8 cellular contexts compared by ENCODE assay signal in the genomic region with DNA sequence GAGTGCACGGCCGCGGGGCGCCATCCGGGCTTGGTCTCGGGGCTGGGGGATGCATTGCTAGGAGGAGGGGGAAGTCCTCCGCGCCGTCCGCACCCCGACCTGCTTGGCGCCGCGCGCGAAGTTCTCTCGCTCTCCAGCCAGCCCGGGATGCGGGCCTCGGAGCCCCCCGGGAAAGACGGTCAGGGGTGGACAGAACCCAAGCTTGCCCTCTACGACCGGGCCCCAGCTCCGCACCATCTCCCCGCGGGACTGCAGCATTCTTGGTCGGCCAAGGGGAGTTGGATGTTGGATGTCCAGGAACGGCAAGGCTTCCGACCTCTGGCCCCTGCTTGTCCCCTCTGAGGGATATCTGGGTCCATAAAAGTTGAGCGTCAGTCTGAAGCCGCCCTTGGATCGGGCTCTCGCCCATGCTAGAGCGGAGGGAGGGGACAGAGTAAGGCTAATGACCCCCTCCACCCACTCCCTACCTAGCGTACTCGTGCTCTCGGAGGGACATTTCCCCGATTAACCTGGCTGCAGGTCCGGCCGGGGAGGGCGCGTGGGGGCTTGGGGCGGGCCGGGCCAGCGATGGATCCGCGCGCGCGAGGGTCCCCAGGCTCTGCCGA. TPM values are rescaled to one million over a fixed set of nuclear protein-coding genes. Genes with fewer than 3 reads are reported as not detected.
DNase-seq lines count a peak whose midpoint lies in the region; ATAC-seq and TF ChIP-seq lines count a peak whose summit lies in the region.

No MANE protein-coding gene starts in this region.

- no peaks in the 10 kb centered on the region for H3K79me1 ChIP-seq in mesendoderm (ENCODE audit: low read length)

- H3K9me3 Mint-ChIP-seq in brain = peaks cover 0 to 22% (median 0%) of the 10 kb centered on the region in 5 experiments

- H3K4me3 Mint-ChIP-seq in brain = peak overlapping the region; percentile 92 to 98 (median 93)

- H3K27ac ChIP-seq in mesendoderm (ENCODE audit: low read depth, low read length) = no peak overlapping the region

- peak overlapping the region; percentile 77 for H3K9ac ChIP-seq in mesendoderm (ENCODE audit: low read length)

- H3K79me2 ChIP-seq in mesendoderm (ENCODE audit: control insufficient read depth, insufficient read depth, low read length) = no peaks in the 10 kb centered on the region

- POLR2A ChIA-PET in AG04449 (lab: Yijun Ruan, JAX) = no interaction called here

- peak overlapping the region; percentile 88 for H3K4me2 ChIP-seq in mesendoderm (ENCODE audit: low read length)

- H3K4ac ChIP-seq in mesendoderm (ENCODE audit: low read depth, low read length) = no peak overlapping the region

- no peak for TF ChIP-seq CTCF in AG04449 (IDR thresholded peaks at IDR 0.05; ENCODE audit: insufficient read depth, low read length, missing control alignments)
- no peak for TF ChIP-seq CTCF in brain (conservative IDR thresholded peaks at IDR 0.05)

- H3K4me3 ChIP-seq in AG04449 (ENCODE audit: low read depth, low read length) (peak overlapping the region; percentile 61), mesendoderm (ENCODE audit: low read length) (peak overlapping the region; percentile 58)

- WGBS in mesendoderm (ENCODE audit: extremely low coverage, insufficient coverage, low lambda C conversion rate) = no CpG with 5 or more reads among the region's 52 CpGs

- peaks cover 74% of the 10 kb centered on the region for H3K4me1 Mint-ChIP-seq in brain

- no peaks in the 10 kb centered on the region for H3K27me3 ChIP-seq in mesendoderm (ENCODE audit: insufficient read depth, low read length, poor library complexity)

- H2BK15ac ChIP-seq in mesendoderm (replicated peaks; ENCODE audit: low read depth) = no peak overlapping the region

- no peak overlapping the region for H4K5ac ChIP-seq in mesendoderm (ENCODE audit: low read length)

- no peak overlapping the region for H2BK5ac ChIP-seq in mesendoderm (ENCODE audit: low read length)

- H4K8ac ChIP-seq in mesendoderm (ENCODE audit: low read depth, low read length) = no peak overlapping the region

- no peak overlapping the region for H2AK5ac ChIP-seq in mesendoderm (ENCODE audit: low read length)

- peak overlapping the region; percentile 82 for H3K56ac ChIP-seq in mesendoderm (ENCODE audit: low read length)

- DNase-seq in AG04449 (ENCODE audit: low read depth, low spot score) (no peak), mesendoderm (peak; percentile 27), NCI-H524 treated with DMSO at 0.1 percent for 48 hours (lab: John Stamatoyannopoulos, UW) (no peak), NCI-H2029 treated with DMSO at 0.1 percent for 48 hours (lab: John Stamatoyannopoulos, UW) (no peak)

- no peak overlapping the region for H3K23ac ChIP-seq in mesendoderm (ENCODE audit: low read length)

- no peak overlapping the region for H2BK120ac ChIP-seq in mesendoderm (ENCODE audit: low read depth, low read length)

- no peak overlapping the region for H3K18ac ChIP-seq in mesendoderm (ENCODE audit: low read length)

- H3K27ac Mint-ChIP-seq in brain = peak overlapping the region in 4 of 5 experiments; percentile 59 to 83 (median 66)

- H3K4me1 ChIP-seq in mesendoderm (ENCODE audit: control insufficient read depth, low read depth, low read length) = no peaks in the 10 kb centered on the region

- peaks cover 17% of the 10 kb centered on the region for H3K27me3 Mint-ChIP-seq in brain

- no peaks in the 10 kb centered on the region for H3K36me3 ChIP-seq in mesendoderm (ENCODE audit: control insufficient read depth, insufficient read depth, low read length)

- CTCF ChIA-PET in AG04449 (lab: Yijun Ruan, JAX) = interaction anchor here (0.6 to 0.7 kb wide), 2 partner anchors 164 to 374 kb away, joined by 3 read pairs; no protein-coding TSS in a partner anchor

- ATAC-seq in HG03196 (IDR thresholded peaks at IDR 0.05; ENCODE audit: unreplicated experiment) (peak; percentile 14), GM21737 (IDR thresholded peaks at IDR 0.05; ENCODE audit: unreplicated experiment) (no peak), GM21367 (IDR thresholded peaks at IDR 0.05; ENCODE audit: unreplicated experiment) (no peak)

- H3K36me3 Mint-ChIP-seq in brain = no peaks in the 10 kb centered on the region

RNA-seq across cellular contexts. Expression of a gene that starts 0.5 kb away (rescaled TPM):
- polyA plus RNA-seq in brain (ENCODE audit: insufficient read depth, low read depth, low replicate concordance) = 12.0 TPM
- 0.81 TPM for polyA plus RNA-seq in mesendoderm (2013, experiment 1 of 2)
- 0.76 TPM for polyA plus RNA-seq in mesendoderm (2013, experiment 2 of 2)
